Comparison of ENCODE assay signal across 3 cellular contexts in the genomic region with DNA sequence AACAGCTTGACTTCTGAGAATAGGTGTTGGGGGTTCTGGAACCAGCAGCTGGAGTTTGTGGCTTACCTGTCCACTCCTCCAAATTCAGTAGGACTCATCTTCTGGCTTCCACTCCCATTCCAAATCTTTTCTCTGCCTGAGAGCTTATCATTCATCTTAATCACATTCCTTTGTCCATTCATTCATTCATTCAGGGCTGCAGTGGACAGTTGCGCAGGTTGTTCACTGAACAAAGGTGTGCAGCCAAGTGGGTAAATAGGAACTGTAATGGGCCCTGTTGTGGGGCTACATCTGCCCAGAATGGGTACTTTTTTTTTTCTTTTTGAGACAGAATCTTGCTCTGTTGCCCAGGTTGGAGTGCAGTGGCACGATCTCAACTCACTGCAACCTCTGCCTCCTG.
TF ChIP-seq lines count a peak whose summit lies in the region.

No MANE protein-coding gene starts in this region.

TF ChIP-seq in SK-N-SH, 30 proteins besides CTCF, POLR2A, EP300 and RAD21 (continues in another document):
- TF ChIP-seq FOSL2 (IDR thresholded peaks at IDR 0.05; ENCODE audit: borderline replicate concordance, low read depth) (no peak), TCF12 (IDR thresholded peaks at IDR 0.05) (no peak), NRF1 (IDR thresholded peaks at IDR 0.05; ENCODE audit: low read depth, low read length) (no peak), POLR2AphosphoS5 (IDR thresholded peaks at IDR 0.05; ENCODE audit: low read depth, low read length) (no peak), TEAD4 (IDR thresholded peaks at IDR 0.05; ENCODE audit: borderline replicate concordance, insufficient read depth) (no peak), RCOR1 (IDR thresholded peaks at IDR 0.05; ENCODE audit: low read length) (no peak), RFX5 (IDR thresholded peaks at IDR 0.05; ENCODE audit: low read length) (no peak), TAF1 (IDR thresholded peaks at IDR 0.05; ENCODE audit: borderline replicate concordance, low read depth, low read length) (no peak), MEF2A (IDR thresholded peaks at IDR 0.05; ENCODE audit: borderline replicate concordance, low read depth) (no peak), JUND (IDR thresholded peaks at IDR 0.05) (no peak)
- TF ChIP-seq, protein P1, sequence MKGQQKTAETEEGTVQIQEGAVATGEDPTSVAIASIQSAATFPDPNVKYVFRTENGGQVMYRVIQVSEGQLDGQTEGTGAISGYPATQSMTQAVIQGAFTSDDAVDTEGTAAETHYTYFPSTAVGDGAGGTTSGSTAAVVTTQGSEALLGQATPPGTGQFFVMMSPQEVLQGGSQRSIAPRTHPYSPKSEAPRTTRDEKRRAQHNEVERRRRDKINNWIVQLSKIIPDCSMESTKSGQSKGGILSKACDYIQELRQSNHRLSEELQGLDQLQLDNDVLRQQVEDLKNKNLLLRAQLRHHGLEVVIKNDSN (IDR thresholded peaks at IDR 0.05; ENCODE audit: borderline replicate concordance, low read depth), result no peak
- TF ChIP-seq, protein P2, sequence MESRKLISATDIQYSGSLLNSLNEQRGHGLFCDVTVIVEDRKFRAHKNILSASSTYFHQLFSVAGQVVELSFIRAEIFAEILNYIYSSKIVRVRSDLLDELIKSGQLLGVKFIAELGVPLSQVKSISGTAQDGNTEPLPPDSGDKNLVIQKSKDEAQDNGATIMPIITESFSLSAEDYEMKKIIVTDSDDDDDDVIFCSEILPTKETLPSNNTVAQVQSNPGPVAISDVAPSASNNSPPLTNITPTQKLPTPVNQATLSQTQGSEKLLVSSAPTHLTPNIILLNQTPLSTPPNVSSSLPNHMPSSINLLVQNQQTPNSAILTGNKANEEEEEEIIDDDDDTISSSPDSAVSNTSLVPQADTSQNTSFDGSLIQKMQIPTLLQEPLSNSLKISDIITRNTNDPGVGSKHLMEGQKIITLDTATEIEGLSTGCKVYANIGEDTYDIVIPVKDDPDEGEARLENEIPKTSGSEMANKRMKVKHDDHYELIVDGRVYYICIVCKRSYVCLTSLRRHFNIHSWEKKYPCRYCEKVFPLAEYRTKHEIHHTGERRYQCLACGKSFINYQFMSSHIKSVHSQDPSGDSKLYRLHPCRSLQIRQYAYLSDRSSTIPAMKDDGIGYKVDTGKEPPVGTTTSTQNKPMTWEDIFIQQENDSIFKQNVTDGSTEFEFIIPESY (IDR thresholded peaks at IDR 0.05; ENCODE audit: borderline replicate concordance, low read depth), result no peak
- TF ChIP-seq, protein P3, sequence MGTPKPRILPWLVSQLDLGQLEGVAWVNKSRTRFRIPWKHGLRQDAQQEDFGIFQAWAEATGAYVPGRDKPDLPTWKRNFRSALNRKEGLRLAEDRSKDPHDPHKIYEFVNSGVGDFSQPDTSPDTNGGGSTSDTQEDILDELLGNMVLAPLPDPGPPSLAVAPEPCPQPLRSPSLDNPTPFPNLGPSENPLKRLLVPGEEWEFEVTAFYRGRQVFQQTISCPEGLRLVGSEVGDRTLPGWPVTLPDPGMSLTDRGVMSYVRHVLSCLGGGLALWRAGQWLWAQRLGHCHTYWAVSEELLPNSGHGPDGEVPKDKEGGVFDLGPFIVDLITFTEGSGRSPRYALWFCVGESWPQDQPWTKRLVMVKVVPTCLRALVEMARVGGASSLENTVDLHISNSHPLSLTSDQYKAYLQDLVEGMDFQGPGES (IDR thresholded peaks at IDR 0.05; ENCODE audit: low read depth, low read length), result no peak
- TF ChIP-seq, protein P4, sequence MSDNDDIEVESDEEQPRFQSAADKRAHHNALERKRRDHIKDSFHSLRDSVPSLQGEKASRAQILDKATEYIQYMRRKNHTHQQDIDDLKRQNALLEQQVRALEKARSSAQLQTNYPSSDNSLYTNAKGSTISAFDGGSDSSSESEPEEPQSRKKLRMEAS (IDR thresholded peaks at IDR 0.05; ENCODE audit: low read depth), result no peak
- TF ChIP-seq, protein P5, sequence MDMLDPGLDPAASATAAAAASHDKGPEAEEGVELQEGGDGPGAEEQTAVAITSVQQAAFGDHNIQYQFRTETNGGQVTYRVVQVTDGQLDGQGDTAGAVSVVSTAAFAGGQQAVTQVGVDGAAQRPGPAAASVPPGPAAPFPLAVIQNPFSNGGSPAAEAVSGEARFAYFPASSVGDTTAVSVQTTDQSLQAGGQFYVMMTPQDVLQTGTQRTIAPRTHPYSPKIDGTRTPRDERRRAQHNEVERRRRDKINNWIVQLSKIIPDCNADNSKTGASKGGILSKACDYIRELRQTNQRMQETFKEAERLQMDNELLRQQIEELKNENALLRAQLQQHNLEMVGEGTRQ (IDR thresholded peaks at IDR 0.05; ENCODE audit: borderline replicate concordance, low read depth, low read length), result no peak

TF ChIP-seq in SK-N-SH treated with all-trans-retinoic acid at 6 μM for 48 hours, 23 proteins besides CTCF, POLR2A, EP300 and RAD21 (continues in another document):
- TF ChIP-seq, protein P6, sequence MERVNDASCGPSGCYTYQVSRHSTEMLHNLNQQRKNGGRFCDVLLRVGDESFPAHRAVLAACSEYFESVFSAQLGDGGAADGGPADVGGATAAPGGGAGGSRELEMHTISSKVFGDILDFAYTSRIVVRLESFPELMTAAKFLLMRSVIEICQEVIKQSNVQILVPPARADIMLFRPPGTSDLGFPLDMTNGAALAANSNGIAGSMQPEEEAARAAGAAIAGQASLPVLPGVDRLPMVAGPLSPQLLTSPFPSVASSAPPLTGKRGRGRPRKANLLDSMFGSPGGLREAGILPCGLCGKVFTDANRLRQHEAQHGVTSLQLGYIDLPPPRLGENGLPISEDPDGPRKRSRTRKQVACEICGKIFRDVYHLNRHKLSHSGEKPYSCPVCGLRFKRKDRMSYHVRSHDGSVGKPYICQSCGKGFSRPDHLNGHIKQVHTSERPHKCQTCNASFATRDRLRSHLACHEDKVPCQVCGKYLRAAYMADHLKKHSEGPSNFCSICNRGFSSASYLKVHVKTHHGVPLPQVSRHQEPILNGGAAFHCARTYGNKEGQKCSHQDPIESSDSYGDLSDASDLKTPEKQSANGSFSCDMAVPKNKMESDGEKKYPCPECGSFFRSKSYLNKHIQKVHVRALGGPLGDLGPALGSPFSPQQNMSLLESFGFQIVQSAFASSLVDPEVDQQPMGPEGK (CRISPR knock-in tag; IDR thresholded peaks at IDR 0.05; ENCODE audit: borderline replicate concordance), result no peak
- TF ChIP-seq ZFP30 (CRISPR knock-in tag; IDR thresholded peaks at IDR 0.05), result no peak
- TF ChIP-seq ZFP3 (CRISPR knock-in tag; IDR thresholded peaks at IDR 0.05), result no peak
- TF ChIP-seq RARB (CRISPR knock-in tag; IDR thresholded peaks at IDR 0.05), result no peak
- no peak for TF ChIP-seq ESRRG (CRISPR knock-in tag; IDR thresholded peaks at IDR 0.05)
- TF ChIP-seq ZNF565 (CRISPR knock-in tag; conservative IDR thresholded peaks at IDR 0.05; ENCODE audit: low read depth), result no peak
- TF ChIP-seq ZNF8 (CRISPR knock-in tag; IDR thresholded peaks at IDR 0.05), result no peak
- TF ChIP-seq PPARA (CRISPR knock-in tag; IDR thresholded peaks at IDR 0.05; ENCODE audit: borderline replicate concordance), result no peak
- no peak for TF ChIP-seq GLIS3 (CRISPR knock-in tag; IDR thresholded peaks at IDR 0.05)
- TF ChIP-seq OSR1 (CRISPR knock-in tag; IDR thresholded peaks at IDR 0.05), result no peak
- TF ChIP-seq ZC3H10 (CRISPR knock-in tag; IDR thresholded peaks at IDR 0.05), result no peak
- TF ChIP-seq, protein P7, sequence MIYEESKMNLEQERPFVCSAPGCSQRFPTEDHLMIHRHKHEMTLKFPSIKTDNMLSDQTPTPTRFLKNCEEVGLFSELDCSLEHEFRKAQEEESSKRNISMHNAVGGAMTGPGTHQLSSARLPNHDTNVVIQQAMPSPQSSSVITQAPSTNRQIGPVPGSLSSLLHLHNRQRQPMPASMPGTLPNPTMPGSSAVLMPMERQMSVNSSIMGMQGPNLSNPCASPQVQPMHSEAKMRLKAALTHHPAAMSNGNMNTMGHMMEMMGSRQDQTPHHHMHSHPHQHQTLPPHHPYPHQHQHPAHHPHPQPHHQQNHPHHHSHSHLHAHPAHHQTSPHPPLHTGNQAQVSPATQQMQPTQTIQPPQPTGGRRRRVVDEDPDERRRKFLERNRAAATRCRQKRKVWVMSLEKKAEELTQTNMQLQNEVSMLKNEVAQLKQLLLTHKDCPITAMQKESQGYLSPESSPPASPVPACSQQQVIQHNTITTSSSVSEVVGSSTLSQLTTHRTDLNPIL (CRISPR knock-in tag; IDR thresholded peaks at IDR 0.05; ENCODE audit: low read depth), result no peak
- TF ChIP-seq, protein P8, sequence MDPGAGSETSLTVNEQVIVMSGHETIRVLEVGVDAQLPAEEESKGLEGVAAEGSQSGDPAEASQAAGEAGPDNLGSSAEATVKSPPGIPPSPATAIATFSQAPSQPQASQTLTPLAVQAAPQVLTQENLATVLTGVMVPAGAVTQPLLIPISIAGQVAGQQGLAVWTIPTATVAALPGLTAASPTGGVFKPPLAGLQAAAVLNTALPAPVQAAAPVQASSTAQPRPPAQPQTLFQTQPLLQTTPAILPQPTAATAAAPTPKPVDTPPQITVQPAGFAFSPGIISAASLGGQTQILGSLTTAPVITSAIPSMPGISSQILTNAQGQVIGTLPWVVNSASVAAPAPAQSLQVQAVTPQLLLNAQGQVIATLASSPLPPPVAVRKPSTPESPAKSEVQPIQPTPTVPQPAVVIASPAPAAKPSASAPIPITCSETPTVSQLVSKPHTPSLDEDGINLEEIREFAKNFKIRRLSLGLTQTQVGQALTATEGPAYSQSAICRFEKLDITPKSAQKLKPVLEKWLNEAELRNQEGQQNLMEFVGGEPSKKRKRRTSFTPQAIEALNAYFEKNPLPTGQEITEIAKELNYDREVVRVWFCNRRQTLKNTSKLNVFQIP (CRISPR knock-in tag; IDR thresholded peaks at IDR 0.05; ENCODE audit: borderline replicate concordance, low read depth), result no peak
- TF ChIP-seq ARNTL (CRISPR knock-in tag; IDR thresholded peaks at IDR 0.05; ENCODE audit: borderline replicate concordance, low read depth), result no peak
- TF ChIP-seq BACH2 (CRISPR knock-in tag; IDR thresholded peaks at IDR 0.05; ENCODE audit: borderline replicate concordance), result no peak
- no peak for TF ChIP-seq TOX (CRISPR knock-in tag; IDR thresholded peaks at IDR 0.05; ENCODE audit: borderline replicate concordance)
- TF ChIP-seq SNAI2 (CRISPR knock-in tag; IDR thresholded peaks at IDR 0.05), result no peak
- no peak for TF ChIP-seq CSDC2 (CRISPR knock-in tag; IDR thresholded peaks at IDR 0.05)

TF ChIP-seq in endothelial cell of umbilical vein, 7 proteins besides CTCF, POLR2A, EP300 and RAD21:
- TF ChIP-seq JUN (IDR thresholded peaks at IDR 0.05; ENCODE audit: borderline replicate concordance, insufficient read depth, insufficient read length, low read depth) (no peak), FOS (IDR thresholded peaks at IDR 0.05; ENCODE audit: borderline replicate concordance, insufficient read depth, low read length) (no peak), EZH2 (IDR thresholded peaks at IDR 0.05; ENCODE audit: borderline replicate concordance, low read depth, low read length, severe bottlenecking) (no peak), GATA2 (IDR thresholded peaks at IDR 0.05; ENCODE audit: insufficient read depth, insufficient read length, low read depth, low read length) (no peak), MYC (IDR thresholded peaks at IDR 0.05; ENCODE audit: low read depth, low read length) (no peak), POLR2AphosphoS5 (IDR thresholded peaks at IDR 0.05; ENCODE audit: insufficient read depth, low read depth, low read length) (no peak)
- TF ChIP-seq, protein P4 (IDR thresholded peaks at IDR 0.05; ENCODE audit: insufficient read depth, insufficient read length), result no peak
